1 cellular context compared by ENCODE assay signal in the genomic region with DNA sequence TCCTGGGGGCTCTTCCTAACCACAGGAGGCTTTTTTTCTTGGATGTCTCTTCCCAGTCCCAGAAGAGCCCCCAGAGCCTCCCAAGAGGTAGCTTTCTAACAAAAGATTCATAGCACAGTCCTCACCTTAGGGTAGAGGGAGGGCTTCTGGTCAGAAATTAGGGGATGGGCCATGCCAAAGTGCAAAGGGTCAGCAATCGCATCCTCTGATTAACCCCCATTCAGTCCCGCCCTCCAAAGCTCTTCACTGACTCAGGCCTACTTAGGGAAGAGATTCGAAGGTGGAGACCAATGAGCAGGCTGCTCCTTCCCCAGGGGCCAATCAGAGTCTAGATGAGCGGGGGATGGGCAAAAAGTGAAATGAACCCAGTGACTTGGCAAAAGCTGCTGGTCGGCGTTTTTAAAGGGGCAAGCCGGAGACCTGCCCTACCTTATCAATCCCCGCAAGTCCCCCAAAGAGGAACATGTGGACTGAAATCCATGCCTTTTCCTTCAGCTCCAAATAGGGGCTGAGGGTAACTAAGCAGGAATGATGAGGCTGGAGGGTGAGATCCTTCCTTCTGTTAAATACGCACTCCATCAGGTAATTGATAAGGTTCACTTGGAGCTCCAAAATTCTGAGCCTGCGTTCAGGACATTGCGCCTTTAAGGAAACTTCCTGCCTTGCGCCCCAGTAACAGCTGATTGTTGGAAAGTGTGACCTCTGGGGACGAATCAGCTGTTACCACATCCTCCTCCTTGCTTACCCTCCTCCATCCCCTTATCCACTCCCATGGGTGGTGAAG.
TF ChIP-seq lines count a peak whose summit lies in the region.

No MANE protein-coding gene starts in this region.

TF ChIP-seq in endothelial cell of umbilical vein, 7 proteins besides CTCF, POLR2A, EP300 and RAD21:
- TF ChIP-seq FOS (IDR thresholded peaks at IDR 0.05; ENCODE audit: borderline replicate concordance, insufficient read depth, low read length), result peak; percentile 63
- no peak for TF ChIP-seq MYC (IDR thresholded peaks at IDR 0.05; ENCODE audit: low read depth, low read length)
- TF ChIP-seq POLR2AphosphoS5 (IDR thresholded peaks at IDR 0.05; ENCODE audit: insufficient read depth, low read depth, low read length), result peak; percentile 46
- no peak for TF ChIP-seq EZH2 (IDR thresholded peaks at IDR 0.05; ENCODE audit: borderline replicate concordance, low read depth, low read length, severe bottlenecking)
- TF ChIP-seq, protein P1, sequence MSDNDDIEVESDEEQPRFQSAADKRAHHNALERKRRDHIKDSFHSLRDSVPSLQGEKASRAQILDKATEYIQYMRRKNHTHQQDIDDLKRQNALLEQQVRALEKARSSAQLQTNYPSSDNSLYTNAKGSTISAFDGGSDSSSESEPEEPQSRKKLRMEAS (IDR thresholded peaks at IDR 0.05; ENCODE audit: insufficient read depth, insufficient read length), result peak; percentile 53
- peak; percentile 29 for TF ChIP-seq GATA2 (IDR thresholded peaks at IDR 0.05; ENCODE audit: insufficient read depth, insufficient read length, low read depth, low read length)
- peak; percentile 20 for TF ChIP-seq JUN (IDR thresholded peaks at IDR 0.05; ENCODE audit: borderline replicate concordance, insufficient read depth, insufficient read length, low read depth)
